In genomic region chr3:183768114-183768513, GRCh38 we compare ENCODE assay signal across 24 cellular contexts. TPM values are rescaled to one million over a fixed set of nuclear protein-coding genes. Genes with fewer than 3 reads are reported as not detected.
DNase-seq lines count a peak whose midpoint lies in the region; ATAC-seq, FAIRE-seq and TF ChIP-seq lines count a peak whose summit lies in the region.
"Had no signal": no experiment of that assay in that cellular context is flagged by ENCODE, and none has a peak within 500 bp of the region (broad histone marks: within the 10 kb centered on the region; RNA-seq: fewer than 3 reads in every experiment).

No MANE protein-coding gene starts in this region.

- TF ChIP-seq CTCF in lower lobe of right lung (IDR thresholded peaks at IDR 0.05) (no peak), upper lobe of left lung (IDR thresholded peaks at IDR 0.05) (no peak)

- 65 to 83% methylated on average over 8 of the region's 8 CpGs for WGBS in upper lobe of left lung, 2 donors

- H3K4me3 ChIP-seq in lower lobe of right lung (no peak overlapping the region), upper lobe of left lung (no peak overlapping the region)
- H3K4me3 ChIP-seq: GM12878, GM23248 had no signal

- H3K4me3 Mint-ChIP-seq in stimulated activated effector memory CD8-positive, alpha-beta T cell treated with anti-CD3 and anti-CD28 coated beads, Interleukin-12 subunit alpha, Interleukin-12 subunit beta, amount 100 ng/mL, for 72 hours = no peak overlapping the region
- H3K4me3 Mint-ChIP-seq: CD8-positive, alpha-beta memory T cell had no signal

- peaks cover 29% of the 10 kb centered on the region for H3K4me1 ChIP-seq in lower lobe of right lung
- H3K4me1 ChIP-seq in upper lobe of left lung = peaks cover 24 to 31% (median 27%) of the 10 kb centered on the region in 4 donors
- H3K4me1 ChIP-seq: BE2C had no signal

- H3K27ac ChIP-seq in lower lobe of right lung = peak overlapping the region; percentile 71
- H3K27ac ChIP-seq in upper lobe of left lung = peak overlapping the region; percentile 50 to 79 (median 75)
- H3K27ac ChIP-seq: GM23248 had no signal

- FAIRE-seq in GM12891 (lab: Jason Lieb, UNC) = no peak
- FAIRE-seq: A204.1, GM12878, GM19239, H54, HTR-8/SVneo had no signal

- peaks cover 15% of the 10 kb centered on the region for H3K4me1 Mint-ChIP-seq in stimulated activated effector memory CD8-positive, alpha-beta T cell treated with anti-CD3 and anti-CD28 coated beads, Interleukin-12 subunit alpha, Interleukin-12 subunit beta, amount 100 ng/mL, for 72 hours

- no peaks in the 10 kb centered on the region for H3K9me3 Mint-ChIP-seq in stimulated activated effector memory CD8-positive, alpha-beta T cell treated with anti-CD3 and anti-CD28 coated beads, Interleukin-12 subunit alpha, Interleukin-12 subunit beta, amount 100 ng/mL, for 72 hours
- H3K9me3 Mint-ChIP-seq: CD8-positive, alpha-beta memory T cell had no signal

- TF ChIP-seq POLR2A in upper lobe of left lung (IDR thresholded peaks at IDR 0.05) = no peak
- TF ChIP-seq POLR2A in GM12891 (IDR thresholded peaks at IDR 0.05; ENCODE audit: low read depth, low read length) = no peak

- H3K27me3 ChIP-seq in lower lobe of right lung (ENCODE audit: low read depth) = no peaks in the 10 kb centered on the region
- H3K27me3 ChIP-seq in upper lobe of left lung = no peaks in the 10 kb centered on the region
- H3K27me3 ChIP-seq: BE2C had no signal

- H3K9me3 ChIP-seq in lower lobe of right lung (no peaks in the 10 kb centered on the region), upper lobe of left lung (no peaks in the 10 kb centered on the region)
- H3K9me3 ChIP-seq: BE2C had no signal

- ATAC-seq in lower lobe of right lung (peak; percentile 62 to 73), upper lobe of left lung (ENCODE audit: low FRiP score in 2 of 2) (peak in 1 of 2 donors; percentile 58), Right ventricle myocardium inferior (no peak)
- no peak for ATAC-seq in stimulated activated effector memory CD8-positive, alpha-beta T cell treated with anti-CD3 and anti-CD28 coated beads, Interleukin-12 subunit alpha, Interleukin-12 subunit beta, amount 100 ng/mL, for 72 hours
- ATAC-seq: GM12878 had no signal

- H3K36me3 ChIP-seq in lower lobe of right lung = peaks cover 37% of the 10 kb centered on the region
- peaks cover 0 to 31% (median 8%) of the 10 kb centered on the region in 4 donors for H3K36me3 ChIP-seq in upper lobe of left lung

- intact Hi-C loops in lower lobe of right lung (cut with DNase I) (no loop called here), Right ventricle myocardium inferior (cut with DNase I) (loop anchor here (10.0 kb wide), 1 partner anchor 133 kb away; the partner anchor contains the start of gene KLHL24)

- DNase-seq in astrocyte of the hippocampus (ENCODE audit: low read depth, low spot score) = peak; percentile 7
- peak; percentile 56 for DNase-seq in lower lobe of right lung
- peak in 1 of 2 donors; percentile 69 for DNase-seq in upper lobe of left lung
- DNase-seq in GM12891 (ENCODE audit: insufficient read length, low spot score) = no peak
- DNase-seq in stimulated activated effector memory CD8-positive, alpha-beta T cell treated with anti-CD3 and anti-CD28 coated beads, Interleukin-12 subunit alpha, Interleukin-12 subunit beta, amount 100 ng/mL, for 72 hours (ENCODE audit: low spot score in 2 of 2) = no peak
- DNase-seq in Right ventricle myocardium inferior (ENCODE audit: missing footprints) = no peak
- DNase-seq: ACHN; BE2C; C1 segment of cervical spinal cord; CD4-positive, CD25-positive, alpha-beta regulatory T cell; CD8-positive, alpha-beta memory T cell; COR-L47; DMS 273 treated with DMSO at 0.1 percent for 48 hours; DMS53; DND-41; EL; GM23248; HCEC 1CT; IMR-90 had no signal

- TF ChIP-seq EP300 in upper lobe of left lung (IDR thresholded peaks at IDR 0.05) = no peak

- H3K36me3 Mint-ChIP-seq in stimulated activated effector memory CD8-positive, alpha-beta T cell treated with anti-CD3 and anti-CD28 coated beads, Interleukin-12 subunit alpha, Interleukin-12 subunit beta, amount 100 ng/mL, for 72 hours = peaks cover 96% of the 10 kb centered on the region

- H3K27ac Mint-ChIP-seq in stimulated activated effector memory CD8-positive, alpha-beta T cell treated with anti-CD3 and anti-CD28 coated beads, Interleukin-12 subunit alpha, Interleukin-12 subunit beta, amount 100 ng/mL, for 72 hours = no peak overlapping the region

TF ChIP-seq in GM12891, 5 proteins besides CTCF, POLR2A, EP300 and RAD21:
- no peak for TF ChIP-seq SPI1 (IDR thresholded peaks at IDR 0.05; ENCODE audit: low read depth, low read length)
- no peak for TF ChIP-seq POU2F2 (IDR thresholded peaks at IDR 0.05; ENCODE audit: low read depth, low read length)
- no peak for TF ChIP-seq POLR2AphosphoS5 (IDR thresholded peaks at IDR 0.05; ENCODE audit: low read depth, low read length)
- TF ChIP-seq TAF1 (IDR thresholded peaks at IDR 0.05; ENCODE audit: low read depth, low read length) = no peak
- no peak for TF ChIP-seq PAX5 (IDR thresholded peaks at IDR 0.05; ENCODE audit: insufficient read depth, low read length, severe bottlenecking)

RNA-seq across cellular contexts. Expression of gene MAP6D1, which starts 57.3 kb away (rescaled TPM):
- total RNA-seq in lower lobe of right lung = 1.9 TPM
- total RNA-seq in upper lobe of left lung = 1 to 10 TPM in 4 of 6 donors, under 1 TPM in 1, not detected in 1; 0.89 to 2.8 (median 2.1) TPM
- polyA plus RNA-seq in GM12891 (2012; ENCODE audit: low read depth, missing spikeins) = not detected
- 2.2 TPM for total RNA-seq in Right ventricle myocardium inferior

Comparison
In these comparisons a context has a peak if more than half of its experiments do, and no peak if none do; other contexts are left out.
1. DNase-seq: peak in astrocyte of the hippocampus (single experiment) and lower lobe of right lung (single experiment); none in GM12891 (single experiment), stimulated activated effector memory CD8-positive, alpha-beta T cell treated with anti-CD3 and anti-CD28 coated beads, Interleukin-12 subunit alpha, Interleukin-12 subunit beta, amount 100 ng/mL, for 72 hours (0 of 2) and Right ventricle myocardium inferior (single experiment).
2. ATAC-seq: peak in lower lobe of right lung (2 of 2); none in stimulated activated effector memory CD8-positive, alpha-beta T cell treated with anti-CD3 and anti-CD28 coated beads, Interleukin-12 subunit alpha, Interleukin-12 subunit beta, amount 100 ng/mL, for 72 hours (single experiment) and Right ventricle myocardium inferior (single experiment).